In the genomic region with DNA sequence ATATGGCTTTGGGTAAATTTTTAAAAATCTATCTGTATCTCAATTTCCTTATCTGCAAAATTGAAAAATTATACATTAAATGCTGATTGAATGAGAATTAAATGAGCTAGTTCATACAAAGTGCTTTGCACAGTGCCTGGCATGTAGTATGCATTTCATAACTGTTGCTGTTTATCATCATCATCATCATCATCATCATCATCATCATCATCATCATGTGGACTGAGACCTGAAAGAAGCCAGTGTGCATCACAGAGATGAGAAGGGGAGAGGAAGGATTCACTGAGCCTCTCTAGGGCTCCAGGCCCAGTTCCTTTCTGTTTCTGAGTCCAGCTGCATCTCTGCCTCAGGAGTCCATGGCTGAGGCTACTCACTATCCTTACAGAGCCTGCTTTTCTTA, we compare ENCODE assay signal across 31 cellular contexts. TPM values are rescaled to one million over a fixed set of nuclear protein-coding genes. Genes with fewer than 3 reads are reported as not detected.
"Had no signal": no experiment of that assay in that cellular context is flagged by ENCODE, and none has a peak within 500 bp of the region (broad histone marks: within the 10 kb centered on the region; RNA-seq: fewer than 3 reads in every experiment).

No MANE protein-coding gene starts in this region.

- H3K9ac ChIP-seq: neural progenitor cell, parathyroid adenoma had no signal

- DNase-seq: immature natural killer cell; kidney; left colon; left lung; lower lobe of right lung; mammary epithelial cell; mesenchymal stem cell; naive B cell; natural killer cell; nephron progenitor cell; occipital lobe; retina; right cardiac atrium; sigmoid colon; small intestine; spleen; stimulated activated CD4-positive, alpha-beta T cell treated with anti-CD3 and anti-CD28 coated beads, Interleukin-4, amount 100 ng/mL, for 24 hours; stimulated activated naive CD4-positive, alpha-beta T cell; tibial artery; trophoblast cell; upper lobe of right lung had no signal

- H3K79me2 ChIP-seq: parathyroid adenoma had no signal

- H3K9me3 ChIP-seq: left lung, neutrophil, sigmoid colon, thoracic aorta, tibial artery, upper lobe of right lung had no signal

- H3K27ac ChIP-seq: left lung, lower lobe of right lung, neural progenitor cell, neutrophil, parathyroid adenoma, sigmoid colon, spleen, thoracic aorta, tibial artery, upper lobe of right lung had no signal

- ATAC-seq: left colon; left lung; lower lobe of right lung; natural killer cell; right cardiac atrium; stimulated activated effector memory CD8-positive, alpha-beta T cell treated with anti-CD3 and anti-CD28 coated beads, Interleukin-12 subunit alpha, Interleukin-12 subunit beta, amount 100 ng/mL, for 72 hours; upper lobe of right lung had no signal

- H3K36me3 ChIP-seq: left lung, lower lobe of right lung, neural progenitor cell, neutrophil, sigmoid colon, spleen, thoracic aorta, tibial artery, upper lobe of right lung had no signal

- H3K4me3 ChIP-seq: left lung, lower lobe of right lung, neural progenitor cell, sigmoid colon, spleen, thoracic aorta, tibial artery, upper lobe of right lung had no signal

- H3K4me1 ChIP-seq: left lung, lower lobe of right lung, parathyroid adenoma, sigmoid colon, spleen, tibial artery, upper lobe of right lung had no signal

- H3K27me3 ChIP-seq: left lung, neural progenitor cell, sigmoid colon, spleen, tibial artery, upper lobe of right lung had no signal

- H3K4me2 ChIP-seq: neural progenitor cell had no signal

RNA-seq across cellular contexts. Expression of a gene that starts 45.4 kb away (rescaled TPM):
- total RNA-seq: kidney, left colon, mammary epithelial cell, mesothelial cell of epicardium, mononuclear cell, natural killer cell, occipital lobe, osteocyte, progenitor cell of endocrine pancreas, pulmonary artery endothelial cell, right cardiac atrium, sigmoid colon, spleen, thoracic aorta had no signal
- polyA plus RNA-seq: immature natural killer cell, mammary epithelial cell, right cardiac atrium, sigmoid colon, small intestine, spleen had no signal
